26 cellular contexts compared by ENCODE assay signal in the genomic region with DNA sequence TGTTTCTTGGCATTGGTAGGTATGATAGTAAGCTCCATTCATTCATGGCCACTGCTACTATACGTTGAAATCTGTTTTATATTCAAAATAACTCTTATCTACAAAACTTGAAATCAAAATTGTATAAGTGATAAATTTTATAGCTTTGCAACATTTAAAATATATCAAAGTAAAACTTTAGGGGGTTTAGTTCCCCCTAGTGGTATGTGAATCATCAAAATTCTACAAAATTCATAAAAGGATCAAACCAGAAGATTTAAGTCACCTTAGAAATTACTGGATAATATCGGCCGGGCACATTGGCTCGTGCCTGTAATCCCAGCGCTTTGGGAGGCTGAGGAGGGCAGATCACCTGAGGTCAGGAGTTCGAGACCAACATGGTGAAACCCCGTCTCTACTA.
DNase-seq lines count a peak whose midpoint lies in the region; ATAC-seq and TF ChIP-seq lines count a peak whose summit lies in the region.
"Had no signal": no experiment of that assay in that cellular context is flagged by ENCODE, and none has a peak within 500 bp of the region (broad histone marks: within the 10 kb centered on the region; RNA-seq: fewer than 3 reads in every experiment).

No MANE protein-coding gene starts in this region.

- TF ChIP-seq CTCF in SK-N-SH (IDR thresholded peaks at IDR 0.05): peak; percentile 53
- TF ChIP-seq CTCF in PC-9 (conservative IDR thresholded peaks at IDR 0.05): 0 out of 2 replicates have a peak, but pooled peaks have one; percentile 31
- peak; percentile 4 for TF ChIP-seq CTCF in fibroblast of pulmonary artery (IDR thresholded peaks at IDR 0.05; ENCODE audit: low read length, missing control alignments)
- peak; percentile 18 for TF ChIP-seq CTCF in smooth muscle cell (IDR thresholded peaks at IDR 0.05; ENCODE audit: borderline replicate concordance, insufficient read depth, poor library complexity, severe bottlenecking)
- TF ChIP-seq CTCF in GM10248 (IDR thresholded peaks at IDR 0.05; ENCODE audit: control extremely low read depth, extremely low read depth, low read depth, missing control alignments): no peak

- H3K36me3 ChIP-seq in SK-N-SH (replicated peaks in 1 of 2; ENCODE audit: control insufficient read depth in 1 of 2, insufficient read depth in 2 of 2, low read length in 1 of 2): no peaks in the 10 kb centered on the region
- no peaks in the 10 kb centered on the region for H3K36me3 ChIP-seq in PC-9 (ENCODE audit: low read depth)
- H3K36me3 ChIP-seq in smooth muscle cell (ENCODE audit: low read depth): no peaks in the 10 kb centered on the region
- H3K36me3 ChIP-seq: BE2C, brain microvascular endothelial cell, left lung, transverse colon had no signal

- no peak overlapping the region for H3K4me2 ChIP-seq in SK-N-SH
- H3K4me2 ChIP-seq in PC-9: no peak overlapping the region
- H3K4me2 ChIP-seq in smooth muscle cell: no peak overlapping the region
- H3K4me2 ChIP-seq: A549 had no signal

- TF ChIP-seq EP300 in SK-N-SH (IDR thresholded peaks at IDR 0.05; ENCODE audit: borderline replicate concordance in 1 of 2, low read depth in 1 of 2, low read length in 1 of 2): no peak

- H3K4me3 ChIP-seq in SK-N-SH (ENCODE audit: low read depth in 2 of 2, low read length in 1 of 2): no peak overlapping the region
- no peak overlapping the region for H3K4me3 ChIP-seq in PC-9
- H3K4me3 ChIP-seq in fibroblast of pulmonary artery (replicated peaks; ENCODE audit: low read depth, low read length): no peak overlapping the region
- H3K4me3 ChIP-seq in smooth muscle cell: no peak overlapping the region
- H3K4me3 ChIP-seq: A549, left lung, transverse colon had no signal

- POLR2A ChIA-PET in SK-N-SH (lab: Yijun Ruan, JAX) (no interaction called here), PC-9 (lab: Charles Lee; ENCODE audit: unreplicated experiment) (interaction anchor here (0.7 kb wide), 1 partner anchor 936 kb away, joined by 4 read pairs; no protein-coding TSS in a partner anchor), GM10248 (lab: Yijun Ruan, JAX) (no interaction called here)

- H3F3A ChIP-seq in SK-N-SH (replicated peaks; ENCODE audit: insufficient read depth): no peaks in the 10 kb centered on the region
- H3F3A ChIP-seq in PC-9 (ENCODE audit: insufficient read depth, low read depth): no peaks in the 10 kb centered on the region
- H3F3A ChIP-seq in smooth muscle cell (ENCODE audit: low read depth): no peaks in the 10 kb centered on the region

- CTCF ChIA-PET in SK-N-SH (lab: Yijun Ruan, JAX) (interaction anchor here (1.3 to 1.7 kb wide), 2 partner anchors 14 to 20 kb away, joined by 4 read pairs; no protein-coding TSS in a partner anchor), PC-9 (lab: Charles Lee) (no interaction called here), GM10248 (lab: Yijun Ruan, JAX) (no interaction called here)

- intact Hi-C loops in PC-9 (cut with micrococcal nuclease; ENCODE audit: unreplicated experiment): no loop called here

- H3K9ac ChIP-seq in SK-N-SH (no peak overlapping the region), smooth muscle cell (ENCODE audit: low read depth) (no peak overlapping the region)

- no peak overlapping the region for H3K27ac ChIP-seq in SK-N-SH (ENCODE audit: low read depth in 2 of 2, low read length in 1 of 2)
- H3K27ac ChIP-seq in PC-9: no peak overlapping the region
- H3K27ac ChIP-seq in smooth muscle cell (ENCODE audit: low read depth): no peak overlapping the region
- H3K27ac ChIP-seq: A549, brain microvascular endothelial cell, left lung, transverse colon had no signal

- no peaks in the 10 kb centered on the region for H4K20me1 ChIP-seq in SK-N-SH (ENCODE audit: insufficient read depth)
- no peaks in the 10 kb centered on the region for H4K20me1 ChIP-seq in PC-9 (ENCODE audit: insufficient read depth)
- no peaks in the 10 kb centered on the region for H4K20me1 ChIP-seq in smooth muscle cell (ENCODE audit: low read depth)

- H3K4me1 ChIP-seq in SK-N-SH (ENCODE audit: control insufficient read depth in 1 of 2, insufficient read depth in 2 of 2, low read depth in 1 of 2, low read length in 1 of 2) (no peaks in the 10 kb centered on the region), PC-9 (replicated peaks; ENCODE audit: insufficient read depth) (no peaks in the 10 kb centered on the region), smooth muscle cell (ENCODE audit: low read depth) (no peaks in the 10 kb centered on the region)
- H3K4me1 ChIP-seq: A549, BE2C, left lung, transverse colon had no signal

- H3K79me2 ChIP-seq in SK-N-SH (ENCODE audit: insufficient read depth) (no peaks in the 10 kb centered on the region), PC-9 (ENCODE audit: low read depth) (no peaks in the 10 kb centered on the region), smooth muscle cell (ENCODE audit: low read depth) (no peaks in the 10 kb centered on the region)

- no TSS peak for BruUV-seq in PC-9 (replicated peaks; lab: Mats Ljungman, UMichigan)

- no peaks in the 10 kb centered on the region for H3K27me3 ChIP-seq in SK-N-SH (ENCODE audit: insufficient read depth)
- no peaks in the 10 kb centered on the region for H3K27me3 ChIP-seq in PC-9 (ENCODE audit: insufficient read depth, low read depth)
- H3K27me3 ChIP-seq in smooth muscle cell (ENCODE audit: low read depth): no peaks in the 10 kb centered on the region
- H3K27me3 ChIP-seq: BE2C, brain microvascular endothelial cell, left lung, transverse colon had no signal

- TF ChIP-seq RAD21 in SK-N-SH (IDR thresholded peaks at IDR 0.05; ENCODE audit: low read length): no peak; the same call in 1 of the 2 replicates

- WGBS in SK-N-SH (ENCODE audit: low lambda C conversion rate): 37% methylated on average over 7 of the region's 7 CpGs
- 91% methylated on average over 7 of the region's 7 CpGs for WGBS in smooth muscle cell (ENCODE audit: low lambda C conversion rate)

- no peak for ATAC-seq in SK-N-SH treated with all-trans-retinoic acid at 6 μM for 48 hours
- ATAC-seq: A549, left lung, Panc1 had no signal

- H3K9me3 ChIP-seq in SK-N-SH (no peaks in the 10 kb centered on the region; the same call in 1 of the 2 replicates), PC-9 (ENCODE audit: insufficient read depth, low read depth) (no peaks in the 10 kb centered on the region), smooth muscle cell (replicated peaks; ENCODE audit: low read depth) (no peaks in the 10 kb centered on the region)
- H3K9me3 ChIP-seq: A549, BE2C, left lung, transverse colon had no signal

- H2AFZ ChIP-seq in SK-N-SH (ENCODE audit: low read depth) (no peak overlapping the region), PC-9 (no peak overlapping the region), smooth muscle cell (ENCODE audit: low read depth) (no peak overlapping the region)

- DNase-seq in SK-N-SH (no peak), PC-9 (no peak), fibroblast of pulmonary artery (ENCODE audit: low read depth) (peak; percentile 8), smooth muscle cell (lab: John Stamatoyannopoulos, UW; ENCODE audit: unreplicated experiment) (no peak), GM10248 (ENCODE audit: extremely low spot score) (no peak), NCI-H82 (lab: John Stamatoyannopoulos, UW) (no peak)
- DNase-seq in stimulated activated naive CD4-positive, alpha-beta T cell treated with Interleukin-2 at 50 U/mL for 16 hours (lab: John Stamatoyannopoulos, UW): no peak
- DNase-seq: activated CD4-positive, alpha-beta T cell treated with anti-CD3 and anti-CD28 coated beads, Interleukin-2, amount 10 ng/mL, durations not matched to agents 7 days and 5 days; activated naive CD4-positive, alpha-beta T cell; activated T-cell treated with anti-CD3 and anti-CD28 coated beads, Interleukin-2, amount 50 U/mL, for 48 hours; BE2C; brain microvascular endothelial cell; effector CD8-positive, alpha-beta T cell; erythroblast; GDM1; hippocampal formation; mesendoderm; MV-4-11; NCI-H146; occipital lobe; SIG-M5; transverse colon had no signal

- H3K9me2 ChIP-seq in SK-N-SH (no peaks in the 10 kb centered on the region), PC-9 (ENCODE audit: insufficient read depth) (no peaks in the 10 kb centered on the region; the same call in 1 of the 2 replicates)

TF ChIP-seq in SK-N-SH, 30 proteins besides CTCF, POLR2A, EP300 and RAD21 (continues in another document):
- TF ChIP-seq, protein P1, sequence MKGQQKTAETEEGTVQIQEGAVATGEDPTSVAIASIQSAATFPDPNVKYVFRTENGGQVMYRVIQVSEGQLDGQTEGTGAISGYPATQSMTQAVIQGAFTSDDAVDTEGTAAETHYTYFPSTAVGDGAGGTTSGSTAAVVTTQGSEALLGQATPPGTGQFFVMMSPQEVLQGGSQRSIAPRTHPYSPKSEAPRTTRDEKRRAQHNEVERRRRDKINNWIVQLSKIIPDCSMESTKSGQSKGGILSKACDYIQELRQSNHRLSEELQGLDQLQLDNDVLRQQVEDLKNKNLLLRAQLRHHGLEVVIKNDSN (IDR thresholded peaks at IDR 0.05; ENCODE audit: borderline replicate concordance, low read depth): no peak
- TF ChIP-seq NFIC (IDR thresholded peaks at IDR 0.05; ENCODE audit: borderline replicate concordance) (no peak), MXI1 (IDR thresholded peaks at IDR 0.05; ENCODE audit: low read depth, low read length) (no peak), GABPA (IDR thresholded peaks at IDR 0.05; ENCODE audit: low read depth) (no peak), SIN3A (IDR thresholded peaks at IDR 0.05; ENCODE audit: borderline replicate concordance, low read depth, low read length) (no peak)

TF ChIP-seq in SK-N-SH treated with all-trans-retinoic acid at 6 μM for 48 hours, 23 proteins besides CTCF, POLR2A, EP300 and RAD21:
- no peak for TF ChIP-seq ISL1 (CRISPR knock-in tag; IDR thresholded peaks at IDR 0.05)
- no peak for TF ChIP-seq ARNTL (CRISPR knock-in tag; IDR thresholded peaks at IDR 0.05; ENCODE audit: borderline replicate concordance, low read depth)
- TF ChIP-seq CSDC2 (CRISPR knock-in tag; IDR thresholded peaks at IDR 0.05): no peak
- TF ChIP-seq TOX (CRISPR knock-in tag; IDR thresholded peaks at IDR 0.05; ENCODE audit: borderline replicate concordance): no peak
- TF ChIP-seq ZNF70 (CRISPR knock-in tag; IDR thresholded peaks at IDR 0.05): no peak
